ENCODE assay signal across 14 cellular contexts in the genomic region with DNA sequence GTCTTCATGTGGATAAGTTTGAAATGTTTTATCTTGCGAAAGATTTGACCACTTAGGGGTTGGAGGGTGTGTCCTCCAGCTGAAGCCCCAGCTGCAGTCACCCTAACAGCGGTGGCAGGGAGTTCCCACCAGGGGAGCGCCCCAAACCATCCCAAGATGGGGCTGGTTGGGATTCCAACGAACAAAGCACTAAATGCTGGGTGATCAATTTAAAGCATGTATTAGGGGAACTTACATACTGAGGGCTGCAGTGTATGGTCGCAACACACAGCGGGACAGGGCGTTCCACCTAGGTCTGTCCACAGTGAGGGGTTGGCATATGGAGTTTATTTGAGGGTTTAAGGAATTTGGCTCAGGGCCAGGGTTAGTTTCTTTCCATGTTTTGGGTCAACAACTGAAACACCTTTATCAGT. TPM values are rescaled to one million over a fixed set of nuclear protein-coding genes. Genes with fewer than 3 reads are reported as not detected.
DNase-seq lines count a peak whose midpoint lies in the region; ATAC-seq and TF ChIP-seq lines count a peak whose summit lies in the region.
"Had no signal": no experiment of that assay in that cellular context is flagged by ENCODE, and none has a peak within 500 bp of the region (broad histone marks: within the 10 kb centered on the region; RNA-seq: fewer than 3 reads in every experiment).

No MANE protein-coding gene starts in this region.

- H3K4me3 Mint-ChIP-seq in naive B cell = no peak overlapping the region
- H3K4me3 Mint-ChIP-seq: activated T-helper 1 cell treated with anti-CD3 and anti-CD28 coated beads, Interleukin-12 subunit alpha, Interleukin-12 subunit beta, Interleukin-2, Interleukin-4 antibody, amounts not matched to agents 30 ng/mL and 10 ng/mL and 1 ng/mL, durations not matched to agents 14 hours and 24 hours and 36 hours had no signal

- H3K36me3 ChIP-seq in DOHH2 (ENCODE audit: control insufficient read depth, low read length) (peaks cover 38% of the 10 kb centered on the region), osteoblast (ENCODE audit: insufficient read depth, low read length) (no peaks in the 10 kb centered on the region)
- H3K36me3 ChIP-seq: breast epithelium had no signal

- ATAC-seq in naive B cell (ENCODE audit: low read depth in 2 of 2) = no peak
- ATAC-seq in HG02798 (IDR thresholded peaks at IDR 0.05; ENCODE audit: poor library complexity, unreplicated experiment) = no peak
- ATAC-seq in GM19455 (IDR thresholded peaks at IDR 0.05; ENCODE audit: unreplicated experiment) = no peak
- ATAC-seq: esophagus mucosa had no signal

- TF ChIP-seq RAD21 in Ishikawa (IDR thresholded peaks at IDR 0.05; ENCODE audit: low read depth) = peak; percentile 43; the same call in 1 of the 2 replicates

- no peak for TF ChIP-seq EP300 in Ishikawa (IDR thresholded peaks at IDR 0.05; ENCODE audit: borderline replicate concordance)

- H3K27ac Mint-ChIP-seq in naive B cell = peak overlapping the region in 4 of 6 donors; percentile 28 to 71 (median 34)
- H3K27ac Mint-ChIP-seq: activated T-helper 1 cell treated with anti-CD3 and anti-CD28 coated beads, Interleukin-12 subunit alpha, Interleukin-12 subunit beta, Interleukin-2, Interleukin-4 antibody, amounts not matched to agents 30 ng/mL and 10 ng/mL and 1 ng/mL, durations not matched to agents 14 hours and 24 hours and 36 hours had no signal

- no peaks in the 10 kb centered on the region for H3K9me2 ChIP-seq in DOHH2 (replicated peaks; ENCODE audit: control insufficient read depth, low read length)

- DNase-seq in naive B cell (no peak), osteoblast (ENCODE audit: insufficient read length, low spot score, missing footprints) (no peak), occipital lobe (lab: John Stamatoyannopoulos, UW) (no peak)
- DNase-seq: NCI-H187 treated with DMSO at 0.1 percent for 48 hours, T1000 had no signal

- H3K27ac ChIP-seq in DOHH2 (ENCODE audit: low read depth, low read length) (no peak overlapping the region), osteoblast (ENCODE audit: low read depth, low read length) (no peak overlapping the region)
- H3K27ac ChIP-seq: breast epithelium had no signal

- H3K4me1 Mint-ChIP-seq in naive B cell = peaks cover 23 to 35% (median 26%) of the 10 kb centered on the region in 3 donors

- peaks cover 33% of the 10 kb centered on the region for H3F3A ChIP-seq in DOHH2 (ENCODE audit: control insufficient read depth, insufficient read depth)

- no peaks in the 10 kb centered on the region; the same call in 1 of the 2 replicates for H3K79me2 ChIP-seq in DOHH2 (ENCODE audit: control insufficient read depth, low read length)
- H3K79me2 ChIP-seq in osteoblast (ENCODE audit: insufficient read depth, low read length) = no peaks in the 10 kb centered on the region

- TF ChIP-seq CTCF in DOHH2 (IDR thresholded peaks at IDR 0.05; ENCODE audit: low read depth, low read length, poor library complexity, severe bottlenecking) (peak; percentile 36), WI38 (IDR thresholded peaks at IDR 0.05; ENCODE audit: low read depth, low read length) (peak; percentile 13; the same call in 1 of the 2 replicates), osteoblast (IDR thresholded peaks at IDR 0.05; ENCODE audit: extremely low read depth, low read depth, low read length) (no peak)

- H3K9me3 ChIP-seq in DOHH2 (ENCODE audit: control insufficient read depth, insufficient read depth, low read length) (no peaks in the 10 kb centered on the region), osteoblast (ENCODE audit: low read depth, low read length) (no peaks in the 10 kb centered on the region)
- H3K9me3 ChIP-seq: breast epithelium had no signal

- H3K4me3 ChIP-seq in DOHH2 (ENCODE audit: low read length) (no peak overlapping the region), WI38 (ENCODE audit: low read depth, low read length) (no peak overlapping the region), osteoblast (ENCODE audit: insufficient read depth, low read length) (no peak overlapping the region)
- H3K4me3 ChIP-seq: breast epithelium had no signal

- H4K20me1 ChIP-seq in DOHH2 (ENCODE audit: control insufficient read depth, insufficient read depth, low read depth, low read length) (no peaks in the 10 kb centered on the region), osteoblast (ENCODE audit: insufficient read depth, low read length) (no peaks in the 10 kb centered on the region)

- H3K27me3 ChIP-seq in DOHH2 (ENCODE audit: control insufficient read depth, low read length) = no peaks in the 10 kb centered on the region
- peaks cover 6% of the 10 kb centered on the region for H3K27me3 ChIP-seq in osteoblast (ENCODE audit: insufficient read depth, low read length)
- H3K27me3 ChIP-seq: breast epithelium had no signal

- no peak overlapping the region for H2AFZ ChIP-seq in osteoblast (ENCODE audit: low read length)

- peaks cover 31 to 36% of the 10 kb centered on the region in 2 donors for H3K36me3 Mint-ChIP-seq in naive B cell

- H3K9me3 Mint-ChIP-seq in naive B cell = no peaks in the 10 kb centered on the region
- H3K9me3 Mint-ChIP-seq: activated T-helper 1 cell treated with anti-CD3 and anti-CD28 coated beads, Interleukin-12 subunit alpha, Interleukin-12 subunit beta, Interleukin-2, Interleukin-4 antibody, amounts not matched to agents 30 ng/mL and 10 ng/mL and 1 ng/mL, durations not matched to agents 14 hours and 24 hours and 36 hours had no signal

- H3K4me2 ChIP-seq in DOHH2 (ENCODE audit: low read length) = no peak overlapping the region
- no peak overlapping the region for H3K4me2 ChIP-seq in osteoblast (ENCODE audit: insufficient read depth, low read length)

- H3K27me3 Mint-ChIP-seq in naive B cell = no peaks in the 10 kb centered on the region

- H3K4me1 ChIP-seq in DOHH2 (ENCODE audit: control insufficient read depth, low read length) = peaks cover 45% of the 10 kb centered on the region
- H3K4me1 ChIP-seq in osteoblast (ENCODE audit: insufficient read depth, low read length) = no peaks in the 10 kb centered on the region
- H3K4me1 ChIP-seq: breast epithelium had no signal

TF ChIP-seq in Ishikawa, 13 proteins besides CTCF, POLR2A, EP300 and RAD21:
- TF ChIP-seq, protein P1, sequence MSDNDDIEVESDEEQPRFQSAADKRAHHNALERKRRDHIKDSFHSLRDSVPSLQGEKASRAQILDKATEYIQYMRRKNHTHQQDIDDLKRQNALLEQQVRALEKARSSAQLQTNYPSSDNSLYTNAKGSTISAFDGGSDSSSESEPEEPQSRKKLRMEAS (IDR thresholded peaks at IDR 0.05) = no peak
- no peak for TF ChIP-seq CEBPB (IDR thresholded peaks at IDR 0.05)
- no peak for TF ChIP-seq TCF12 (IDR thresholded peaks at IDR 0.05; ENCODE audit: low read depth)
- no peak for TF ChIP-seq YY1 (IDR thresholded peaks at IDR 0.05; ENCODE audit: low read depth)
- no peak for TF ChIP-seq CREB1 (IDR thresholded peaks at IDR 0.05; ENCODE audit: low read depth)
- no peak for TF ChIP-seq FOXM1 (IDR thresholded peaks at IDR 0.05; ENCODE audit: borderline replicate concordance, low read depth)
- TF ChIP-seq ZBTB7A (IDR thresholded peaks at IDR 0.05; ENCODE audit: low read depth) = no peak
- TF ChIP-seq USF1 (IDR thresholded peaks at IDR 0.05) = no peak
- TF ChIP-seq NFIC (IDR thresholded peaks at IDR 0.05) = no peak
- no peak for TF ChIP-seq TAF1 (IDR thresholded peaks at IDR 0.05; ENCODE audit: low read depth)
- TF ChIP-seq REST (IDR thresholded peaks at IDR 0.05; ENCODE audit: low read depth) = no peak
- TF ChIP-seq EGR1 (IDR thresholded peaks at IDR 0.05) = no peak
- TF ChIP-seq TEAD4 (IDR thresholded peaks at IDR 0.05) = no peak

RNA-seq across cellular contexts. Expression of gene SLC37A1, which starts 26.3 kb away (rescaled TPM):
- polyA plus RNA-seq in naive B cell (ENCODE audit: low read depth in 6 of 6) = 10 to 100 TPM in 4 of 6 donors, 1 to 10 TPM in 2; 4.9 to 15.7 (median 11.2) TPM
- 5.9 and 6.9 TPM in 2 replicates for total RNA-seq in osteoblast
- total RNA-seq in occipital lobe = 24.5 TPM
- total RNA-seq: myocyte had no signal

RNA-seq across cellular contexts. Expression of gene RSPH1, which starts 43.9 kb away (rescaled TPM):
- not detected for polyA plus RNA-seq in naive B cell (ENCODE audit: low read depth in 6 of 6)
- total RNA-seq in osteoblast = 0.29 TPM in 1 of 2 replicates, not detected in the other
- 0.16 TPM for total RNA-seq in occipital lobe
- total RNA-seq: activated T-helper 1 cell treated with anti-CD3 and anti-CD28 coated beads, Interleukin-12 subunit alpha, Interleukin-12 subunit beta, Interleukin-2, Interleukin-4 antibody, amounts not matched to agents 30 ng/mL and 10 ng/mL and 1 ng/mL, durations not matched to agents 14 hours and 24 hours and 36 hours; myocyte had no signal
